8 cellular contexts compared by ENCODE assay signal in the genomic region with DNA sequence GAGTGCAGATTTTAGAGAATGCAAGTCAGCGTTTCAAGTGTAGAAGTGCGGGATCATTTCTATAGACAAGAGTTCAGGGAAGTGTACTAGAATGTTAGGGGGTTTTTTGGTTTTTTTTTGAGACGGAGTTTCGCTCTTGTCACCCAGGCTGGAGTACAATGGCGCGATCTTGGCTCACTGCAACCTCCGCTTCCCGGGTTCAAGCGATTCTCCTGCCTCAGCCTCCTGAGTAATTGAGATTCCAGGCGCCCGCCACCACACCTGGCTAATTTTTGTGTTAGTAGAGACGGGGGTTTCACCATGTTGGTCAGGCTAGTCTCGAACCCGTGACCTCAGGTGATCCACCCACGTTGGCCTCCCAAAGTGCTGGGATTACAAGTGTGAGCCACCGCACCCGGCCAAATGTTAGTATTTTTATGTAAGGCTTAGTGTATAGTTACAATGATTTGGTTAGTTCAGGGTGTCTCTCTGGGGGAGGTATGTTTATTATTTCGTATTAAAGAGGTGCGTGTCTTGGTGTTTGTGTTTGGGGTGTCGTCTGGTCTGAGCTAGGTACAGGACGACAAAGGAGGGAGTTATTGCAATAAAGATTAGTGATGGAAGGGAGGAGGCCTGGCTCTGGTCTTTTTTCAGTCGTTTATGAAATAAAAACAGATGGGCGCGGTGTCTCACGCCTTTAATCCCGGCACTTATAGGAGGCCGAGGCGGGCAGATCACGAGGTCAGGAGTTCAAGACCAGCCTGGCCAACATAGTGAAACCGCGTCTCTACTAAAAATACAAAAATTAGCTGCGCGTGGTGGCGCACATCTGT. TPM values are rescaled to one million over a fixed set of nuclear protein-coding genes. Genes with fewer than 3 reads are reported as not detected.
DNase-seq lines count a peak whose midpoint lies in the region; TF ChIP-seq lines count a peak whose summit lies in the region.
"Not testable (repeated sequence)": the region's sequence is repeated elsewhere in the genome, so short reads cannot be mapped to it uniquely, and the experiment has no call there.

No MANE protein-coding gene starts in this region.

- H3K9me3 Mint-ChIP-seq in immature natural killer cell; osteocyte (ENCODE audit: unreplicated experiment): not testable (repeated sequence)

- H3K4me3 ChIP-seq in HFF-Myc (replicated peaks; ENCODE audit: low read depth, low read length) (peak overlapping the region; percentile 66), OCI-LY1 (ENCODE audit: low read depth, low read length, poor library complexity, severe bottlenecking) (peak overlapping the region; percentile 72), ectodermal cell (ENCODE audit: insufficient read depth, low read depth, low read length) (peak overlapping the region; percentile 59), thymus (ENCODE audit: low read length) (peak overlapping the region; percentile 94)

- not testable (repeated sequence) for H3K27me3 ChIP-seq in OCI-LY1 (ENCODE audit: insufficient read depth, low read length); ectodermal cell (ENCODE audit: control insufficient read depth, insufficient read depth, low read length, poor library complexity, severe bottlenecking); thymus (ENCODE audit: control insufficient read depth, insufficient read depth)

- H3K36me3 Mint-ChIP-seq in immature natural killer cell; osteocyte (ENCODE audit: unreplicated experiment): not testable (repeated sequence)

- peak overlapping the region; percentile 77 for H3K9ac ChIP-seq in OCI-LY1 (ENCODE audit: low read length)

- peaks cover 19 to 32% of the 10 kb centered on the region in 2 donors for H3K4me1 Mint-ChIP-seq in immature natural killer cell
- peaks cover 21% of the 10 kb centered on the region for H3K4me1 Mint-ChIP-seq in osteocyte (ENCODE audit: unreplicated experiment)

- peak overlapping the region; percentile 3; the same call in 1 of the 2 replicates for H2AFZ ChIP-seq in OCI-LY1 (ENCODE audit: low read length)

- peaks cover 35% of the 10 kb centered on the region for H3K79me2 ChIP-seq in OCI-LY1 (ENCODE audit: insufficient read depth, low read length)

- H3K27ac ChIP-seq in OCI-LY1 (ENCODE audit: low read depth, low read length, poor library complexity, severe bottlenecking) (peak overlapping the region; percentile 68), ectodermal cell (ENCODE audit: insufficient read depth, low read depth, low read length, poor library complexity, severe bottlenecking) (peak overlapping the region; percentile 17), thymus (ENCODE audit: low read depth) (peak overlapping the region; percentile 94)

- H3K9me2 ChIP-seq in OCI-LY1 (ENCODE audit: low read depth, low read length), result not testable (repeated sequence)

- 55 to 56% methylated on average over 34 of the region's 34 CpGs for WGBS in ectodermal cell, 2 experiments
- 50% methylated on average over 34 of the region's 34 CpGs for WGBS in thymus

- not testable (repeated sequence) for TF ChIP-seq CTCF in HFF-Myc (IDR thresholded peaks at IDR 0.05; ENCODE audit: low read depth, low read length, missing control alignments); OCI-LY1 (IDR thresholded peaks at IDR 0.05; ENCODE audit: low read length); osteocyte (IDR thresholded peaks at IDR 0.05)

- not testable (repeated sequence) for H3F3A ChIP-seq in OCI-LY1 (ENCODE audit: insufficient read depth, low read length)

- not testable (repeated sequence) for H3K9me3 ChIP-seq in OCI-LY1 (ENCODE audit: low read length); ectodermal cell (ENCODE audit: control insufficient read depth, low read length); thymus (ENCODE audit: control insufficient read depth)

- H3K4me2 ChIP-seq in OCI-LY1 (ENCODE audit: low read length), result peak overlapping the region; percentile 72

- peak overlapping the region; percentile 90 to 99 (median 97) for H3K4me3 Mint-ChIP-seq in immature natural killer cell
- H3K4me3 Mint-ChIP-seq in osteocyte (ENCODE audit: unreplicated experiment), result peak overlapping the region; percentile 91

- H4K20me1 ChIP-seq in OCI-LY1 (ENCODE audit: insufficient read depth, low read length), result not testable (repeated sequence)

- peaks cover 16% of the 10 kb centered on the region for H3K4me1 ChIP-seq in OCI-LY1 (ENCODE audit: insufficient read depth, low read length, severe bottlenecking)
- not testable (repeated sequence) for H3K4me1 ChIP-seq in ectodermal cell (ENCODE audit: control insufficient read depth, insufficient read depth, low read length); thymus (ENCODE audit: control insufficient read depth, insufficient read depth, low read length)

- H3K27ac Mint-ChIP-seq in immature natural killer cell (peak overlapping the region; percentile 87 to 98 (median 96)), osteocyte (ENCODE audit: unreplicated experiment) (peak overlapping the region; percentile 94)

- peaks cover 14% of the 10 kb centered on the region for H3K36me3 ChIP-seq in OCI-LY1 (ENCODE audit: insufficient read depth, low read length)
- H3K36me3 ChIP-seq in ectodermal cell (ENCODE audit: control insufficient read depth, insufficient read depth, low read length), result peaks cover 10% of the 10 kb centered on the region
- H3K36me3 ChIP-seq in thymus (ENCODE audit: control insufficient read depth, insufficient read depth), result not testable (repeated sequence)

- DNase-seq in DMS 273 (lab: John Stamatoyannopoulos, UW; ENCODE audit: unreplicated experiment), result peak; percentile 22
- DNase-seq in HFF-Myc (ENCODE audit: extremely low read depth, low read depth); immature natural killer cell; osteocyte (ENCODE audit: extremely low spot score, unreplicated experiment): not testable (repeated sequence)
- DNase-seq in activated T-cell treated with anti-CD3 and anti-CD28 coated beads, Interleukin-2, amount 50 U/mL, for 48 hours, result peak; percentile 49 to 53

- peaks cover 5 to 13% (median 11%) of the 10 kb centered on the region in 3 donors for H3K27me3 Mint-ChIP-seq in immature natural killer cell (ENCODE audit: low read depth in 3 of 3)
- not testable (repeated sequence) for H3K27me3 Mint-ChIP-seq in osteocyte (ENCODE audit: unreplicated experiment)

RNA-seq across cellular contexts. Expression of a gene that starts 0.8 kb away (rescaled TPM):
- 72.2 TPM for polyA plus RNA-seq in ectodermal cell (2013, experiment 1 of 4)
- 69.3 TPM for polyA plus RNA-seq in ectodermal cell (2013, experiment 2 of 4)
- polyA plus RNA-seq in ectodermal cell (2013, experiment 3 of 4), result 66.3 TPM
- 76.0 TPM for polyA plus RNA-seq in ectodermal cell (2013, experiment 4 of 4)
- polyA plus RNA-seq in immature natural killer cell (10 to 100 TPM; 20.3 to 47.0 (median 23.6) TPM), thymus (24.2 TPM)
- total RNA-seq in osteocyte, result 111 and 114 TPM in 2 replicates

RNA-seq across cellular contexts. Expression of a gene that starts 11.1 kb away (rescaled TPM):
- 47.8 TPM for polyA plus RNA-seq in ectodermal cell (2013, experiment 1 of 4)
- 50.4 TPM for polyA plus RNA-seq in ectodermal cell (2013, experiment 2 of 4)
- polyA plus RNA-seq in ectodermal cell (2013, experiment 3 of 4), result 39.9 TPM
- 44.8 TPM for polyA plus RNA-seq in ectodermal cell (2013, experiment 4 of 4)
- polyA plus RNA-seq in immature natural killer cell, result 100 to 1,000 TPM in 2 of 3 donors, 10 to 100 TPM in 1; 84.6 to 146 (median 112) TPM
- total RNA-seq in osteocyte, result 53.9 and 54.2 TPM in 2 replicates
- 32.7 TPM for polyA plus RNA-seq in thymus

Comparison
In these comparisons a context has a peak if more than half of its experiments do, and no peak if none do; other contexts are left out.
1. H3K27ac ChIP-seq: peak in every context shown above with its lines; median percentile 94 in thymus; 68 in OCI-LY1; 17 in ectodermal cell.